Comparison of ENCODE assay signal across 16 cellular contexts in genomic region chr2:121640380-121641326, GRCh38. TPM values are rescaled to one million over a fixed set of nuclear protein-coding genes. Genes with fewer than 3 reads are reported as not detected.
DNase-seq lines count a peak whose midpoint lies in the region; ATAC-seq and TF ChIP-seq lines count a peak whose summit lies in the region.
"Had no signal": no experiment of that assay in that cellular context is flagged by ENCODE, and none has a peak within 500 bp of the region (broad histone marks: within the 10 kb centered on the region; RNA-seq: fewer than 3 reads in every experiment).

No MANE protein-coding gene starts in this region.

- no TSS peak for BruUV-seq in mammary epithelial cell (replicated peaks; lab: Mats Ljungman, UMichigan)

- H3K79me2 ChIP-seq in OCI-LY1 (ENCODE audit: insufficient read depth, low read length), result peaks cover 92% of the 10 kb centered on the region
- H3K79me2 ChIP-seq in mammary epithelial cell (ENCODE audit: insufficient read depth, low read length), result peaks cover 99% of the 10 kb centered on the region

- H3K36me3 ChIP-seq in OCI-LY1 (ENCODE audit: insufficient read depth, low read length) (peaks cover 27% of the 10 kb centered on the region), mammary epithelial cell (ENCODE audit: insufficient read depth, low read length) (no peaks in the 10 kb centered on the region)

- TF ChIP-seq CTCF in activated CD8-positive, alpha-beta T cell treated with anti-CD3 and anti-CD28 coated beads for 36 hours (IDR thresholded peaks at IDR 0.05), result no peak
- no peak for TF ChIP-seq CTCF in OCI-LY1 (IDR thresholded peaks at IDR 0.05; ENCODE audit: low read length)
- TF ChIP-seq CTCF in mammary epithelial cell (conservative IDR thresholded peaks at IDR 0.05 in 1 of 2, IDR thresholded peaks at IDR 0.05 in 1 of 2; ENCODE audit: extremely low read depth in 1 of 2, insufficient read depth in 1 of 2, low read depth in 1 of 2, low read length in 2 of 2), result peak in 1 of 2 donors; percentile 14

- H3K27ac Mint-ChIP-seq in activated CD8-positive, alpha-beta T cell treated with anti-CD3 and anti-CD28 coated beads for 36 hours, result peak overlapping the region; percentile 74
- no peak overlapping the region for H3K27ac Mint-ChIP-seq in activated CD8-positive, alpha-beta T cell treated with anti-CD3 and anti-CD28 coated beads, Interleukin-2, amount 10 ng/mL, durations not matched to agents 7 days and 5 days

- no peak overlapping the region for H3K4me3 Mint-ChIP-seq in activated CD8-positive, alpha-beta T cell treated with anti-CD3 and anti-CD28 coated beads for 36 hours
- H3K4me3 Mint-ChIP-seq in activated CD8-positive, alpha-beta T cell treated with anti-CD3 and anti-CD28 coated beads, Interleukin-2, amount 10 ng/mL, durations not matched to agents 7 days and 5 days, result no peak overlapping the region
- H3K4me3 Mint-ChIP-seq: activated CD4-positive, alpha-beta memory T cell treated with anti-CD3 and anti-CD28 coated beads for 36 hours had no signal

- in situ Hi-C loops in mammary epithelial cell (cut with MboI; ENCODE audit: low sequenced_read_pairs in 2 of 2), result no loop called here

- intact Hi-C loops in activated CD8-positive, alpha-beta T cell treated with anti-CD3 and anti-CD28 coated beads for 36 hours (cut with micrococcal nuclease), result loop anchor here (10.0 kb wide), 1 partner anchor 46 kb away; no protein-coding TSS in a partner anchor
- intact Hi-C loops in mammary epithelial cell (cut with micrococcal nuclease), result no loop called here

- POLR2A ChIA-PET in activated CD8-positive, alpha-beta T cell treated with anti-CD3 and anti-CD28 coated beads for 36 hours (lab: Charles Lee), result interaction anchor here (0.8 to 2.3 kb wide), 3 partner anchors 9 to 24 kb away, joined by 3 to 8 read pairs (median 6); partner anchors contain the start of gene CLASP1
- POLR2A ChIA-PET in activated CD8-positive, alpha-beta T cell treated with anti-CD3 and anti-CD28 coated beads, Interleukin-2, amount 10 ng/mL, durations not matched to agents 7 days and 5 days (lab: Charles Lee), result interaction anchor here (0.8 to 1.3 kb wide), 3 partner anchors 9 to 110 kb away, joined by 3 to 6 read pairs (median 5); partner anchors contain the start of genes CLASP1 and RNU4ATAC

- no peak overlapping the region for H3K4me3 ChIP-seq in OCI-LY1 (ENCODE audit: low read depth, low read length, poor library complexity, severe bottlenecking)
- H3K4me3 ChIP-seq in mammary epithelial cell (replicated peaks in 1 of 3; ENCODE audit: insufficient read depth in 1 of 3, low read depth in 2 of 3, low read length in 3 of 3), result no peak overlapping the region
- H3K4me3 ChIP-seq: coronary artery had no signal

- dilution Hi-C loops in mammary epithelial cell (cut with HindIII; ENCODE audit: low sequenced_read_pairs), result no loop called here

- peaks cover 40% of the 10 kb centered on the region for H3K4me1 Mint-ChIP-seq in activated CD8-positive, alpha-beta T cell treated with anti-CD3 and anti-CD28 coated beads for 36 hours (ENCODE audit: low read depth)
- peaks cover 26% of the 10 kb centered on the region for H3K4me1 Mint-ChIP-seq in activated CD8-positive, alpha-beta T cell treated with anti-CD3 and anti-CD28 coated beads, Interleukin-2, amount 10 ng/mL, durations not matched to agents 7 days and 5 days (ENCODE audit: low read depth)

- peaks cover 9% of the 10 kb centered on the region for H3K9me3 Mint-ChIP-seq in activated CD8-positive, alpha-beta T cell treated with anti-CD3 and anti-CD28 coated beads for 36 hours
- H3K9me3 Mint-ChIP-seq in activated CD8-positive, alpha-beta T cell treated with anti-CD3 and anti-CD28 coated beads, Interleukin-2, amount 10 ng/mL, durations not matched to agents 7 days and 5 days (ENCODE audit: insufficient read depth), result peaks cover 10% of the 10 kb centered on the region

- H3K9me3 ChIP-seq in OCI-LY1 (ENCODE audit: low read length), result 0 out of 2 replicates have a peak, but pooled peaks cover 4% of the 10 kb centered on the region
- H3K9me3 ChIP-seq in mammary epithelial cell (replicated peaks; ENCODE audit: insufficient read depth, low read length), result no peaks in the 10 kb centered on the region

- H3K27me3 ChIP-seq in OCI-LY1 (ENCODE audit: insufficient read depth, low read length) (no peaks in the 10 kb centered on the region), mammary epithelial cell (ENCODE audit: insufficient read depth, low read length) (no peaks in the 10 kb centered on the region)

- H3K27ac ChIP-seq in OCI-LY1 (ENCODE audit: low read depth, low read length, poor library complexity, severe bottlenecking), result peak overlapping the region; percentile 63
- H3K27ac ChIP-seq in mammary epithelial cell (ENCODE audit: insufficient read depth, low read depth, low read length), result peak overlapping the region; percentile 3
- H3K27ac ChIP-seq: coronary artery had no signal

- H2AFZ ChIP-seq in OCI-LY1 (ENCODE audit: low read length), result no peak overlapping the region
- H2AFZ ChIP-seq in mammary epithelial cell (ENCODE audit: low read depth, low read length), result no peak overlapping the region

- H3K4me2 ChIP-seq in OCI-LY1 (ENCODE audit: low read length) (peak overlapping the region; percentile 18; the same call in 1 of the 2 replicates), mammary epithelial cell (ENCODE audit: insufficient read depth, low read depth, low read length) (no peak overlapping the region)

- WGBS in mammary epithelial cell (ENCODE audit: low coverage, missing lambda C conversion rate), result 49% methylated on average over 5 of the region's 5 CpGs

- no peaks in the 10 kb centered on the region for H3F3A ChIP-seq in OCI-LY1 (ENCODE audit: insufficient read depth, low read length)

- H3K36me3 Mint-ChIP-seq in activated CD8-positive, alpha-beta T cell treated with anti-CD3 and anti-CD28 coated beads for 36 hours (ENCODE audit: low read depth), result peaks cover 23% of the 10 kb centered on the region
- peaks cover 45% of the 10 kb centered on the region for H3K36me3 Mint-ChIP-seq in activated CD8-positive, alpha-beta T cell treated with anti-CD3 and anti-CD28 coated beads, Interleukin-2, amount 10 ng/mL, durations not matched to agents 7 days and 5 days (ENCODE audit: low read depth)

- peaks cover 39% of the 10 kb centered on the region for H3K4me1 ChIP-seq in OCI-LY1 (ENCODE audit: insufficient read depth, low read length, severe bottlenecking)
- H3K4me1 ChIP-seq in mammary epithelial cell (ENCODE audit: insufficient read depth, low read length), result peaks cover 9% of the 10 kb centered on the region

- no peaks in the 10 kb centered on the region for H3K27me3 Mint-ChIP-seq in activated CD8-positive, alpha-beta T cell treated with anti-CD3 and anti-CD28 coated beads for 36 hours
- no peaks in the 10 kb centered on the region for H3K27me3 Mint-ChIP-seq in activated CD8-positive, alpha-beta T cell treated with anti-CD3 and anti-CD28 coated beads, Interleukin-2, amount 10 ng/mL, durations not matched to agents 7 days and 5 days (ENCODE audit: low read depth)
- H3K27me3 Mint-ChIP-seq: activated CD4-positive, alpha-beta memory T cell treated with anti-CD3 and anti-CD28 coated beads for 36 hours had no signal

- H3K9ac ChIP-seq in OCI-LY1 (ENCODE audit: low read length) (peak overlapping the region; percentile 21; the same call in 1 of the 2 replicates), mammary epithelial cell (ENCODE audit: insufficient read depth, low read length) (no peak overlapping the region)

- no peaks in the 10 kb centered on the region for H3K9me2 ChIP-seq in OCI-LY1 (ENCODE audit: low read depth, low read length)

- H4K20me1 ChIP-seq in OCI-LY1 (ENCODE audit: insufficient read depth, low read length), result no peaks in the 10 kb centered on the region
- H4K20me1 ChIP-seq in mammary epithelial cell (ENCODE audit: insufficient read depth, low read length), result no peaks in the 10 kb centered on the region

- DNase-seq in activated CD8-positive, alpha-beta T cell treated with anti-CD3 and anti-CD28 coated beads for 36 hours, result no peak
- no peak for DNase-seq in activated CD8-positive, alpha-beta T cell treated with anti-CD3 and anti-CD28 coated beads, Interleukin-2, amount 10 ng/mL, durations not matched to agents 7 days and 5 days
- DNase-seq in mammary epithelial cell (no peak), pons (ENCODE audit: low spot score) (peak; percentile 49), NK-92 (lab: John Stamatoyannopoulos, UW; ENCODE audit: unreplicated experiment) (no peak), H4 (ENCODE audit: low spot score) (no peak)
- DNase-seq: activated CD4-positive, alpha-beta memory T cell treated with anti-CD3 and anti-CD28 coated beads for 36 hours; activated naive CD4-positive, alpha-beta T cell treated with anti-CD3 and anti-CD28 coated beads, Interleukin-2, amount 50 U/mL, for 16 hours; DND-41; islet precursor cell; KG1; NCI-H1694; T-helper 1 cell had no signal

- CTCF ChIA-PET in activated CD8-positive, alpha-beta T cell treated with anti-CD3 and anti-CD28 coated beads for 36 hours (lab: Charles Lee), result no interaction called here
- CTCF ChIA-PET in activated CD8-positive, alpha-beta T cell treated with anti-CD3 and anti-CD28 coated beads, Interleukin-2, amount 10 ng/mL, durations not matched to agents 7 days and 5 days (lab: Charles Lee), result no interaction called here
- CTCF ChIA-PET in mammary epithelial cell (lab: Charles Lee; ENCODE audit: low non-redundant PET), result no interaction called here

- peak; percentile 58 for ATAC-seq in activated CD8-positive, alpha-beta T cell treated with anti-CD3 and anti-CD28 coated beads for 36 hours
- ATAC-seq in activated CD8-positive, alpha-beta T cell treated with anti-CD3 and anti-CD28 coated beads, Interleukin-2, amount 10 ng/mL, durations not matched to agents 7 days and 5 days, result no peak
- no peak for ATAC-seq in HG02759 (IDR thresholded peaks at IDR 0.05; ENCODE audit: unreplicated experiment)

RNA-seq across cellular contexts. Expression of gene CLASP1, which starts 8.6 kb away (rescaled TPM):
- total RNA-seq in activated CD8-positive, alpha-beta T cell treated with anti-CD3 and anti-CD28 coated beads for 36 hours, result 10 to 100 TPM; 60.3 to 61.4 TPM
- 10 to 100 TPM; 62.3 to 65.2 TPM for total RNA-seq in activated CD8-positive, alpha-beta T cell treated with anti-CD3 and anti-CD28 coated beads, Interleukin-2, amount 10 ng/mL, durations not matched to agents 7 days and 5 days
- 100 to 1,000 TPM; 112 to 248 TPM for total RNA-seq in mammary epithelial cell
- polyA plus RNA-seq in mammary epithelial cell, result 9.7 TPM
- polyA minus RNA-seq in mammary epithelial cell, result 161 TPM
- total RNA-seq in H4 (2014; rRNA removed; shearing (Covaris generic)), result 29.2 and 33.6 TPM in 2 replicates
